16 cellular contexts compared by ENCODE assay signal in the genomic region with DNA sequence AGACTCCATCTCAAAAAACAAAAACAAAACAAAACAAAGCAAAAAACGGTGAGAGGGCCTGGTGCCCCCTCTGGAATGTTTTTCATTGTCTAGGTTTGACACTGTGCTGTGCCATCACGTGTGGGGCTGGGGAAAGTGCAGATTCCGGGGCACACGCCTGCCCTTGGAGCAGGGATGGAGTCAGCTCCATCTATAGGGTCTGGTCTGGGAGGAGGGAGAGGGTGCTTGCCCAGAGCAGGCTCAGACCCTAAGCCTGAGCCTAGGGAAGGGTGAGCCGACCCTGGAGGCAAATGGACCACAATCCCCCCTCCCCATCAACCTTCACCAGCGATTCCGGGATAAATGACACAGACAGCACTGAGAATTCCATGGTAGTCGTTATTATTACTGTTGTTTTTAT. TPM values are rescaled to one million over a fixed set of nuclear protein-coding genes. Genes with fewer than 3 reads are reported as not detected.
A peak's percentile ranks its signal among the peaks of the same experiment; 100 is the strongest.
DNase-seq lines count a peak whose midpoint lies in the region; ATAC-seq and TF ChIP-seq lines count a peak whose summit lies in the region.
"Had no signal": no experiment of that assay in that cellular context is flagged by ENCODE, and none has a peak within 500 bp of the region (broad histone marks: within the 10 kb centered on the region; RNA-seq: fewer than 3 reads in every experiment).

No MANE protein-coding gene starts in this region.

- POLR2A ChIA-PET in naive thymus-derived CD8-positive, alpha-beta T cell (lab: Charles Lee) = interaction anchor here (0.7 to 1.1 kb wide), 2 partner anchors 51 to 83 kb away, joined by 5 read pairs; no protein-coding TSS in a partner anchor

- H3K4me3 ChIP-seq in GM23338 (no peak overlapping the region), ovary (no peak overlapping the region)
- H3K4me3 ChIP-seq: gastrocnemius medialis, lung, transverse colon had no signal

- H3K36me3 Mint-ChIP-seq in GM23338 (ENCODE audit: low read depth) = no peaks in the 10 kb centered on the region
- H3K36me3 Mint-ChIP-seq in activated T-helper 1 cell treated with anti-CD3 and anti-CD28 coated beads, Interleukin-12 subunit alpha, Interleukin-12 subunit beta, Interleukin-2, Interleukin-4 antibody, amounts not matched to agents 30 ng/mL and 10 ng/mL and 1 ng/mL, durations not matched to agents 14 hours and 24 hours and 36 hours (ENCODE audit: low read depth) = no peaks in the 10 kb centered on the region
- H3K36me3 Mint-ChIP-seq in naive thymus-derived CD8-positive, alpha-beta T cell = no peaks in the 10 kb centered on the region
- H3K36me3 Mint-ChIP-seq in activated T-helper 2 cell treated with anti-CD3 and anti-CD28 coated beads, Interferon-gamma antibody, Interleukin-2, Interleukin-4, amounts not matched to agents 10 μg/mL and 5 μg/mL and 100 μg/mL, durations not matched to agents 14 hours and 24 hours and 36 hours (ENCODE audit: low read depth) = no peaks in the 10 kb centered on the region

- H3K4me2 ChIP-seq in GM23338 = 0 out of 2 replicates have a peak overlapping the region, but pooled peaks have one; percentile 48

- TF ChIP-seq POLR2A in ovary (IDR thresholded peaks at IDR 0.05) = no peak

- H3K4me1 Mint-ChIP-seq in GM23338 = peaks cover 5% of the 10 kb centered on the region; the same call in 2 of the 3 replicates
- peaks cover 21% of the 10 kb centered on the region for H3K4me1 Mint-ChIP-seq in activated T-helper 1 cell treated with anti-CD3 and anti-CD28 coated beads, Interleukin-12 subunit alpha, Interleukin-12 subunit beta, Interleukin-2, Interleukin-4 antibody, amounts not matched to agents 30 ng/mL and 10 ng/mL and 1 ng/mL, durations not matched to agents 14 hours and 24 hours and 36 hours (ENCODE audit: low read depth)
- no peaks in the 10 kb centered on the region for H3K4me1 Mint-ChIP-seq in naive thymus-derived CD8-positive, alpha-beta T cell
- peaks cover 13% of the 10 kb centered on the region for H3K4me1 Mint-ChIP-seq in activated T-helper 2 cell treated with anti-CD3 and anti-CD28 coated beads, Interferon-gamma antibody, Interleukin-2, Interleukin-4, amounts not matched to agents 10 μg/mL and 5 μg/mL and 100 μg/mL, durations not matched to agents 14 hours and 24 hours and 36 hours (ENCODE audit: low read depth)
- H3K4me1 Mint-ChIP-seq: nephron had no signal

- peaks cover 3% of the 10 kb centered on the region; the same call in 1 of the 3 replicates for H3K9me3 Mint-ChIP-seq in GM23338
- H3K9me3 Mint-ChIP-seq in activated T-helper 1 cell treated with anti-CD3 and anti-CD28 coated beads, Interleukin-12 subunit alpha, Interleukin-12 subunit beta, Interleukin-2, Interleukin-4 antibody, amounts not matched to agents 30 ng/mL and 10 ng/mL and 1 ng/mL, durations not matched to agents 14 hours and 24 hours and 36 hours = no peaks in the 10 kb centered on the region
- no peaks in the 10 kb centered on the region for H3K9me3 Mint-ChIP-seq in naive thymus-derived CD8-positive, alpha-beta T cell
- no peaks in the 10 kb centered on the region for H3K9me3 Mint-ChIP-seq in activated T-helper 2 cell treated with anti-CD3 and anti-CD28 coated beads, Interferon-gamma antibody, Interleukin-2, Interleukin-4, amounts not matched to agents 10 μg/mL and 5 μg/mL and 100 μg/mL, durations not matched to agents 14 hours and 24 hours and 36 hours
- H3K9me3 Mint-ChIP-seq: nephron had no signal

- H3K4me3 Mint-ChIP-seq in GM23338 = no peak overlapping the region
- H3K4me3 Mint-ChIP-seq in activated T-helper 1 cell treated with anti-CD3 and anti-CD28 coated beads, Interleukin-12 subunit alpha, Interleukin-12 subunit beta, Interleukin-2, Interleukin-4 antibody, amounts not matched to agents 30 ng/mL and 10 ng/mL and 1 ng/mL, durations not matched to agents 14 hours and 24 hours and 36 hours = no peak overlapping the region
- no peak overlapping the region for H3K4me3 Mint-ChIP-seq in naive thymus-derived CD8-positive, alpha-beta T cell
- H3K4me3 Mint-ChIP-seq in activated T-helper 2 cell treated with anti-CD3 and anti-CD28 coated beads, Interferon-gamma antibody, Interleukin-2, Interleukin-4, amounts not matched to agents 10 μg/mL and 5 μg/mL and 100 μg/mL, durations not matched to agents 14 hours and 24 hours and 36 hours (ENCODE audit: low read depth) = no peak overlapping the region
- H3K4me3 Mint-ChIP-seq: nephron had no signal

- ATAC-seq in GM18907 (IDR thresholded peaks at IDR 0.05; ENCODE audit: unreplicated experiment) = peak; percentile 21
- peak; percentile 74 for ATAC-seq in GM23338
- ATAC-seq in naive thymus-derived CD8-positive, alpha-beta T cell = peak; percentile 7 to 28

- peak overlapping the region; percentile 9; the same call in 1 of the 2 replicates for H2AFZ ChIP-seq in GM23338

- TF ChIP-seq EP300 in ovary (IDR thresholded peaks at IDR 0.05) = no peak

- no peak overlapping the region for H3K27ac ChIP-seq in GM23338 (ENCODE audit: low read depth)
- H3K27ac ChIP-seq in ovary = no peak overlapping the region
- H3K27ac ChIP-seq: brain microvascular endothelial cell, gastrocnemius medialis, transverse colon had no signal

- no peaks in the 10 kb centered on the region for H4K20me1 ChIP-seq in GM23338 (replicated peaks; ENCODE audit: insufficient read depth)

- H3K4me1 ChIP-seq in GM23338 (ENCODE audit: insufficient read depth) = no peaks in the 10 kb centered on the region; the same call in 1 of the 2 replicates
- H3K4me1 ChIP-seq in ovary (ENCODE audit: insufficient read depth) = no peaks in the 10 kb centered on the region
- H3K4me1 ChIP-seq: gastrocnemius medialis, transverse colon had no signal

- 0 out of 2 replicates have a peak, but pooled peaks cover 2% of the 10 kb centered on the region for H3F3A ChIP-seq in GM23338 (replicated peaks; ENCODE audit: low read depth)

- no peaks in the 10 kb centered on the region for H3K9me3 ChIP-seq in ovary
- H3K9me3 ChIP-seq: gastrocnemius medialis, transverse colon had no signal

- no peaks in the 10 kb centered on the region for H3K36me3 ChIP-seq in GM23338 (ENCODE audit: insufficient read depth)
- H3K36me3 ChIP-seq in ovary = no peaks in the 10 kb centered on the region
- H3K36me3 ChIP-seq: brain microvascular endothelial cell, gastrocnemius medialis, transverse colon had no signal

- H3K27me3 Mint-ChIP-seq in GM23338 (ENCODE audit: insufficient read depth, low read depth, poor library complexity) = no peaks in the 10 kb centered on the region
- H3K27me3 Mint-ChIP-seq in activated T-helper 1 cell treated with anti-CD3 and anti-CD28 coated beads, Interleukin-12 subunit alpha, Interleukin-12 subunit beta, Interleukin-2, Interleukin-4 antibody, amounts not matched to agents 30 ng/mL and 10 ng/mL and 1 ng/mL, durations not matched to agents 14 hours and 24 hours and 36 hours (ENCODE audit: insufficient read depth) = no peaks in the 10 kb centered on the region
- peaks cover 0 to 3% (median 0%) of the 10 kb centered on the region in 5 donors for H3K27me3 Mint-ChIP-seq in naive thymus-derived CD8-positive, alpha-beta T cell
- no peaks in the 10 kb centered on the region for H3K27me3 Mint-ChIP-seq in activated T-helper 2 cell treated with anti-CD3 and anti-CD28 coated beads, Interferon-gamma antibody, Interleukin-2, Interleukin-4, amounts not matched to agents 10 μg/mL and 5 μg/mL and 100 μg/mL, durations not matched to agents 14 hours and 24 hours and 36 hours (ENCODE audit: low read depth)

- TF ChIP-seq CTCF in GM23338 (conservative IDR thresholded peaks at IDR 0.05; ENCODE audit: low read depth in 2 of 2) = no peak
- no peak for TF ChIP-seq CTCF in ovary (IDR thresholded peaks at IDR 0.05)

- H3K79me2 ChIP-seq in GM23338 (replicated peaks; ENCODE audit: insufficient read depth) = no peaks in the 10 kb centered on the region

- intact Hi-C loops in activated T-helper 1 cell treated with anti-CD3 and anti-CD28 coated beads, Interleukin-12 subunit alpha, Interleukin-12 subunit beta, Interleukin-2, Interleukin-4 antibody, amounts not matched to agents 30 ng/mL and 10 ng/mL and 1 ng/mL, durations not matched to agents 14 hours and 24 hours and 36 hours (cut with micrococcal nuclease) = loop anchor here (1.0 to 5.0 kb wide), 7 partner anchors 24 to 238 kb away; partner anchors contain the start of genes ARHGAP33, PSENEN and U2AF1L4
- intact Hi-C loops in ovary (cut with DNase I) = loop anchor here in 3 of 4 donors (5.0 to 10.0 kb wide), 3 partner anchors 124 to 241 kb away; partner anchors contain the start of gene LRFN3 (in 2 of the 3)
- intact Hi-C loops in activated T-helper 2 cell treated with anti-CD3 and anti-CD28 coated beads, Interferon-gamma antibody, Interleukin-2, Interleukin-4, amounts not matched to agents 10 μg/mL and 5 μg/mL and 100 μg/mL, durations not matched to agents 14 hours and 24 hours and 36 hours (cut with micrococcal nuclease) = loop anchor here (1.0 to 10.0 kb wide), 3 partner anchors 127 to 238 kb away; no protein-coding TSS in a partner anchor

- no peaks in the 10 kb centered on the region for H3K27me3 ChIP-seq in GM23338 (ENCODE audit: insufficient read depth)
- no peaks in the 10 kb centered on the region for H3K27me3 ChIP-seq in ovary
- H3K27me3 ChIP-seq: brain microvascular endothelial cell, transverse colon had no signal

- DNase-seq in GM23338 (ENCODE audit: low spot score) = no peak
- no peak for DNase-seq in activated T-helper 1 cell treated with anti-CD3 and anti-CD28 coated beads, Interleukin-12 subunit alpha, Interleukin-12 subunit beta, Interleukin-2, Interleukin-4 antibody, amounts not matched to agents 30 ng/mL and 10 ng/mL and 1 ng/mL, durations not matched to agents 14 hours and 24 hours and 36 hours (ENCODE audit: low spot score)
- DNase-seq in naive thymus-derived CD8-positive, alpha-beta T cell = no peak
- no peak for DNase-seq in ovary
- no peak for DNase-seq in SK-N-DZ (ENCODE audit: low spot score)
- DNase-seq in activated T-helper 2 cell treated with anti-CD3 and anti-CD28 coated beads, Interferon-gamma antibody, Interleukin-2, Interleukin-4, amounts not matched to agents 10 μg/mL and 5 μg/mL and 100 μg/mL, durations not matched to agents 14 hours and 24 hours and 36 hours (ENCODE audit: low spot score) = no peak

- H3K27ac Mint-ChIP-seq in GM23338 = no peak overlapping the region
- peak overlapping the region; percentile 38 for H3K27ac Mint-ChIP-seq in activated T-helper 1 cell treated with anti-CD3 and anti-CD28 coated beads, Interleukin-12 subunit alpha, Interleukin-12 subunit beta, Interleukin-2, Interleukin-4 antibody, amounts not matched to agents 30 ng/mL and 10 ng/mL and 1 ng/mL, durations not matched to agents 14 hours and 24 hours and 36 hours
- H3K27ac Mint-ChIP-seq in naive thymus-derived CD8-positive, alpha-beta T cell = no peak overlapping the region
- H3K27ac Mint-ChIP-seq in activated T-helper 2 cell treated with anti-CD3 and anti-CD28 coated beads, Interferon-gamma antibody, Interleukin-2, Interleukin-4, amounts not matched to agents 10 μg/mL and 5 μg/mL and 100 μg/mL, durations not matched to agents 14 hours and 24 hours and 36 hours = no peak overlapping the region
- H3K27ac Mint-ChIP-seq: nephron had no signal

- H3K9me2 ChIP-seq in GM23338 (ENCODE audit: insufficient read depth) = no peaks in the 10 kb centered on the region

- WGBS in ovary, 3 donors = 10 to 12% (median 11%) methylated on average over 8 of the region's 8 CpGs

RNA-seq across cellular contexts. Expression of gene ZBTB32, which starts 10.9 kb away (rescaled TPM):
- 1.8 TPM in 1 of 2 replicates, not detected in the other for total RNA-seq in GM23338 (2014; rRNA removed; shearing (Covaris generic))
- polyA plus RNA-seq in GM23338 (2016; fragmentation: Nextera tagmentation; extraction: Ambion mirVana) (0.45 and 0.65 TPM in 2 replicates), ovary (not detected)
- total RNA-seq in activated T-helper 1 cell treated with anti-CD3 and anti-CD28 coated beads, Interleukin-12 subunit alpha, Interleukin-12 subunit beta, Interleukin-2, Interleukin-4 antibody, amounts not matched to agents 30 ng/mL and 10 ng/mL and 1 ng/mL, durations not matched to agents 14 hours and 24 hours and 36 hours = 126 TPM in 2 replicates
- under 1 TPM; 0.21 to 0.36 TPM for total RNA-seq in naive thymus-derived CD8-positive, alpha-beta T cell
- polyA plus RNA-seq in naive thymus-derived CD8-positive, alpha-beta T cell = under 1 TPM; 0.15 to 0.68 (median 0.43) TPM
- total RNA-seq in ovary = under 1 TPM in 1 of 7 donors, not detected in 6; 0.41 TPM
- 0.96 TPM in 1 of 2 replicates, not detected in the other for polyA plus RNA-seq in SK-N-DZ (2014; cell fraction: cytosol; rRNA removed)
- polyA plus RNA-seq in SK-N-DZ (2014; cell fraction: nucleus; rRNA removed) = not detected in 2 replicates
- total RNA-seq in activated T-helper 2 cell treated with anti-CD3 and anti-CD28 coated beads, Interferon-gamma antibody, Interleukin-2, Interleukin-4, amounts not matched to agents 10 μg/mL and 5 μg/mL and 100 μg/mL, durations not matched to agents 14 hours and 24 hours and 36 hours = 231 and 234 TPM in 2 replicates
- total RNA-seq: dermis blood vessel endothelial cell, epithelial cell of proximal tubule, gastrocnemius medialis, MCF 10A, transverse colon had no signal
- polyA plus RNA-seq: BJ had no signal

RNA-seq across cellular contexts. Expression of gene KMT2B, which starts 24.4 kb away (rescaled TPM):
- 36.2 and 49.8 TPM in 2 replicates for total RNA-seq in GM23338 (2014; rRNA removed; shearing (Covaris generic))
- polyA plus RNA-seq in GM23338 (2016; fragmentation: Nextera tagmentation; extraction: Ambion mirVana) (15.5 and 15.8 TPM in 2 replicates), ovary (10 to 100 TPM in 1 of 2 donors, 1 to 10 TPM in 1; 8.8 to 27.2 TPM)
- 61.9 and 65.2 TPM in 2 replicates for total RNA-seq in activated T-helper 1 cell treated with anti-CD3 and anti-CD28 coated beads, Interleukin-12 subunit alpha, Interleukin-12 subunit beta, Interleukin-2, Interleukin-4 antibody, amounts not matched to agents 30 ng/mL and 10 ng/mL and 1 ng/mL, durations not matched to agents 14 hours and 24 hours and 36 hours
- 10 to 100 TPM; 73.9 to 79.2 TPM for total RNA-seq in naive thymus-derived CD8-positive, alpha-beta T cell
- polyA plus RNA-seq in naive thymus-derived CD8-positive, alpha-beta T cell = 1 to 10 TPM in 1 of 3 donors, under 1 TPM in 2; 0.60 to 2.8 (median 0.83) TPM
- 10 to 100 TPM; 13.0 to 53.7 (median 38.4) TPM for total RNA-seq in ovary
- polyA plus RNA-seq in SK-N-DZ (2014; cell fraction: cytosol; rRNA removed) = 6.6 and 12.6 TPM in 2 replicates
- 28.9 and 69.4 TPM in 2 replicates for polyA plus RNA-seq in SK-N-DZ (2014; cell fraction: nucleus; rRNA removed)
- total RNA-seq in activated T-helper 2 cell treated with anti-CD3 and anti-CD28 coated beads, Interferon-gamma antibody, Interleukin-2, Interleukin-4, amounts not matched to agents 10 μg/mL and 5 μg/mL and 100 μg/mL, durations not matched to agents 14 hours and 24 hours and 36 hours = 58.4 and 63.3 TPM in 2 replicates

RNA-seq across cellular contexts. Expression of gene UPK1A, which starts 27.1 kb away (rescaled TPM):
- 0.42 TPM in 1 of 2 replicates, not detected in the other for total RNA-seq in GM23338 (2014; rRNA removed; shearing (Covaris generic))
- polyA plus RNA-seq in GM23338 (2016; fragmentation: Nextera tagmentation; extraction: Ambion mirVana) = 1.0 and 1.5 TPM in 2 replicates
- total RNA-seq in activated T-helper 1 cell treated with anti-CD3 and anti-CD28 coated beads, Interleukin-12 subunit alpha, Interleukin-12 subunit beta, Interleukin-2, Interleukin-4 antibody, amounts not matched to agents 30 ng/mL and 10 ng/mL and 1 ng/mL, durations not matched to agents 14 hours and 24 hours and 36 hours = 0.41 and 0.51 TPM in 2 replicates
- total RNA-seq in naive thymus-derived CD8-positive, alpha-beta T cell = not detected
- polyA plus RNA-seq in naive thymus-derived CD8-positive, alpha-beta T cell = not detected
- total RNA-seq in ovary = not detected
- under 1 TPM; 0.06 to 0.20 TPM for polyA plus RNA-seq in ovary
- not detected in 2 replicates for polyA plus RNA-seq in SK-N-DZ (2014; cell fraction: cytosol; rRNA removed)
- polyA plus RNA-seq in SK-N-DZ (2014; cell fraction: nucleus; rRNA removed) = not detected in 2 replicates
- total RNA-seq in activated T-helper 2 cell treated with anti-CD3 and anti-CD28 coated beads, Interferon-gamma antibody, Interleukin-2, Interleukin-4, amounts not matched to agents 10 μg/mL and 5 μg/mL and 100 μg/mL, durations not matched to agents 14 hours and 24 hours and 36 hours = 0.59 and 1.2 TPM in 2 replicates
- total RNA-seq: dermis blood vessel endothelial cell, epithelial cell of proximal tubule, gastrocnemius medialis, lung, MCF 10A, transverse colon had no signal

RNA-seq across cellular contexts. Expression of gene COX6B1, which starts 45.3 kb away (rescaled TPM):
- total RNA-seq in GM23338 (2014; rRNA removed; shearing (Covaris generic)) = 564 and 722 TPM in 2 replicates
- polyA plus RNA-seq in GM23338 (2016; fragmentation: Nextera tagmentation; extraction: Ambion mirVana) (1,532 and 1,702 TPM in 2 replicates), ovary (100 to 1,000 TPM; 466 to 601 TPM)
- total RNA-seq in activated T-helper 1 cell treated with anti-CD3 and anti-CD28 coated beads, Interleukin-12 subunit alpha, Interleukin-12 subunit beta, Interleukin-2, Interleukin-4 antibody, amounts not matched to agents 30 ng/mL and 10 ng/mL and 1 ng/mL, durations not matched to agents 14 hours and 24 hours and 36 hours = 434 and 451 TPM in 2 replicates
- 100 to 1,000 TPM; 197 to 212 TPM for total RNA-seq in naive thymus-derived CD8-positive, alpha-beta T cell
- 100 to 1,000 TPM; 824 to 920 (median 852) TPM for polyA plus RNA-seq in naive thymus-derived CD8-positive, alpha-beta T cell
- total RNA-seq in ovary = 100 to 1,000 TPM; 181 to 320 (median 243) TPM
- 404 and 474 TPM in 2 replicates for polyA plus RNA-seq in SK-N-DZ (2014; cell fraction: cytosol; rRNA removed)
- polyA plus RNA-seq in SK-N-DZ (2014; cell fraction: nucleus; rRNA removed) = 499 and 688 TPM in 2 replicates
- total RNA-seq in activated T-helper 2 cell treated with anti-CD3 and anti-CD28 coated beads, Interferon-gamma antibody, Interleukin-2, Interleukin-4, amounts not matched to agents 10 μg/mL and 5 μg/mL and 100 μg/mL, durations not matched to agents 14 hours and 24 hours and 36 hours = 431 and 461 TPM in 2 replicates

RNA-seq across cellular contexts. Expression of gene IGFLR1, which starts 48.8 kb away (rescaled TPM):
- 7.8 and 14.4 TPM in 2 replicates for total RNA-seq in GM23338 (2014; rRNA removed; shearing (Covaris generic))
- 17.8 and 18.1 TPM in 2 replicates for polyA plus RNA-seq in GM23338 (2016; fragmentation: Nextera tagmentation; extraction: Ambion mirVana)
- 105 and 106 TPM in 2 replicates for total RNA-seq in activated T-helper 1 cell treated with anti-CD3 and anti-CD28 coated beads, Interleukin-12 subunit alpha, Interleukin-12 subunit beta, Interleukin-2, Interleukin-4 antibody, amounts not matched to agents 30 ng/mL and 10 ng/mL and 1 ng/mL, durations not matched to agents 14 hours and 24 hours and 36 hours
- 10 to 100 TPM; 79.8 to 82.5 TPM for total RNA-seq in naive thymus-derived CD8-positive, alpha-beta T cell
- polyA plus RNA-seq in naive thymus-derived CD8-positive, alpha-beta T cell = 10 to 100 TPM; 70.2 to 92.7 (median 92.6) TPM
- total RNA-seq in ovary = 10 to 100 TPM in 3 of 7 donors, 1 to 10 TPM in 4; 3.6 to 12.8 (median 7.6) TPM
- 1 to 10 TPM in 1 of 2 donors, under 1 TPM in 1; 0.93 to 9.0 TPM for polyA plus RNA-seq in ovary
- polyA plus RNA-seq in SK-N-DZ (2014; cell fraction: cytosol; rRNA removed) = 22.5 and 25.0 TPM in 2 replicates
- polyA plus RNA-seq in SK-N-DZ (2014; cell fraction: nucleus; rRNA removed) = 14.4 and 27.5 TPM in 2 replicates
- 136 and 138 TPM in 2 replicates for total RNA-seq in activated T-helper 2 cell treated with anti-CD3 and anti-CD28 coated beads, Interferon-gamma antibody, Interleukin-2, Interleukin-4, amounts not matched to agents 10 μg/mL and 5 μg/mL and 100 μg/mL, durations not matched to agents 14 hours and 24 hours and 36 hours

Comparison
In these comparisons a context has a peak if more than half of its experiments do, and no peak if none do; other contexts are left out.
1. ATAC-seq: peak in every context shown above with its lines; median percentile 74 in GM23338; 21 in GM18907; 18 in naive thymus-derived CD8-positive, alpha-beta T cell.
2. RNA of gene ZBTB32, which starts 10.9 kb away (total RNA-seq): 231 to 234 TPM in activated T-helper 2 cell treated with anti-CD3 and anti-CD28 coated beads, Interferon-gamma antibody, Interleukin-2, Interleukin-4, amounts not matched to agents 10 μg/mL and 5 μg/mL and 100 μg/mL, durations not matched to agents 14 hours and 24 hours and 36 hours and 126 TPM in activated T-helper 1 cell treated with anti-CD3 and anti-CD28 coated beads, Interleukin-12 subunit alpha, Interleukin-12 subunit beta, Interleukin-2, Interleukin-4 antibody, amounts not matched to agents 30 ng/mL and 10 ng/mL and 1 ng/mL, durations not matched to agents 14 hours and 24 hours and 36 hours; 0.21 to 0.36 TPM in naive thymus-derived CD8-positive, alpha-beta T cell, 1.8 TPM in GM23338 and 0.41 TPM in ovary; every median in the first group is over 10 times any median in the second.